8 cellular contexts compared by ENCODE assay signal in the genomic region with DNA sequence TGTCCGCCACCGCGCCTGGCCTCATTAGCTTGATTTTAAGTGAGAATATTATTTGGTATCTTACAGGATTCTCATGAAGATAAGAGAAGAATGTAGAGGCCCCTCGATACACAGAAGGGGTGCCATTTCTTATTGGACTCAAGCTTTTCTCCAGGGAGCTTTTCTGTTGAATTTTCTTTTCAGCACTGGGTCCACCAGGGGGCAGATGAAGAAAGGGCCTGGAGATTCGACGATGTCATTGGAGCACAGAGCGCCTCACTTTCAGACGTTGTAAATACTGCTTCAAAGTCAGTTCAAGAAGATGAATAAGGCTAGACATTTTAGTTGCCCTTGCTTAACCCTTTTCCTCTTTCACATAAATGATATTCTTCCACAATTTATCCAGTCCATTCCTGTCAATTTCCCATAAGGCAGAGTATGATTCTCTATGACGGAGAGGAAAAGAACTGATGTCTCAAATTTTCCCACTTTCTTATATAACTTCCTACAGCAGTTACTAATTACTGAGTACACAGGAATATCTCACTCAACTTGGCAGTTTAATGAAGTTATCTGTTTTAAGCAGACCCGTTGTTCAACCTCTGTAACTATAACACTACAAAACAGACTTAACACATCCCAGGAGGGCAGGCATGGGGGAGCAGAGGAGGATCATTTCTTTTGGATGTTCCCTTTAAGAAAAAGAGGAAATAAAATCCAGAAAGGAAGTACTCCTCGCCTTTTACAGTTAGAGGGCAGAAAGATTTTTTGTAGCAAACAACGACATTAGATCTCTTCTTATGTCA. TPM values are rescaled to one million over a fixed set of nuclear protein-coding genes. Genes with fewer than 3 reads are reported as not detected.
A peak's percentile ranks its signal among the peaks of the same experiment; 100 is the strongest.
DNase-seq lines count a peak whose midpoint lies in the region; ATAC-seq and TF ChIP-seq lines count a peak whose summit lies in the region.

No MANE protein-coding gene starts in this region.

- H3K27me3 ChIP-seq in endodermal cell (ENCODE audit: control insufficient read depth, insufficient read depth, low read length, poor library complexity, severe bottlenecking), result no peaks in the 10 kb centered on the region

- H3K4me3 ChIP-seq in endodermal cell (ENCODE audit: low read length) (no peak overlapping the region), mucosa of descending colon (no peak overlapping the region)

- WGBS in endodermal cell (ENCODE audit: insufficient coverage in 1 of 2, insufficient read length in 1 of 2), 2 experiments, result 61 to 68% methylated on average over 11 to 12 of the region's 12 CpGs

- H3K27ac ChIP-seq in endodermal cell (ENCODE audit: low read depth, low read length), result no peak overlapping the region

- peak; percentile 70 for ATAC-seq in HG03432 (IDR thresholded peaks at IDR 0.05; ENCODE audit: unreplicated experiment)
- ATAC-seq in mucosa of descending colon, result peak; percentile 67
- ATAC-seq in GM18909 (IDR thresholded peaks at IDR 0.05; ENCODE audit: poor library complexity, unreplicated experiment), result no peak

- intact Hi-C loops in mucosa of descending colon (cut with DNase I, micrococcal nuclease), result loop anchor here in 1 of 2 donors (10.0 kb wide), 1 partner anchor 239 kb away; no protein-coding TSS in a partner anchor

- peaks cover 21% of the 10 kb centered on the region for H3K4me1 Mint-ChIP-seq in endodermal cell

- H3K36me3 Mint-ChIP-seq in endodermal cell (ENCODE audit: low read depth), result no peaks in the 10 kb centered on the region

- H3K4me1 ChIP-seq in endodermal cell (ENCODE audit: control insufficient read depth, insufficient read depth, low read length) (peaks cover 17% of the 10 kb centered on the region), mucosa of descending colon (ENCODE audit: low read depth) (peaks cover 21% of the 10 kb centered on the region)

- TF ChIP-seq CTCF in GM12872 (IDR thresholded peaks at IDR 0.05; ENCODE audit: insufficient read depth, low read depth, low read length) (peak; percentile 76), endodermal cell (conservative IDR thresholded peaks at IDR 0.05) (peak; percentile 86), mucosa of descending colon (IDR thresholded peaks at IDR 0.05) (peak; percentile 58)

- no peak overlapping the region for H3K27ac Mint-ChIP-seq in endodermal cell

- H3K9me3 ChIP-seq in endodermal cell (ENCODE audit: control insufficient read depth, low read length) (peaks cover 6% of the 10 kb centered on the region), mucosa of descending colon (no peaks in the 10 kb centered on the region)

- H3K4me3 Mint-ChIP-seq in endodermal cell, result no peak overlapping the region

- no peaks in the 10 kb centered on the region for H3K27me3 Mint-ChIP-seq in endodermal cell (ENCODE audit: insufficient read depth)

- DNase-seq in NOMO-1 treated with DMSO at 0.1 percent for 48 hours (lab: John Stamatoyannopoulos, UW; ENCODE audit: unreplicated experiment), result peak; percentile 93
- peak; percentile 40 to 47 for DNase-seq in activated CD8-positive, alpha-beta memory T cell treated with anti-CD3 and anti-CD28 coated beads for 4 hours (ENCODE audit: low read depth in 2 of 2)
- peak; percentile 87 for DNase-seq in endodermal cell
- peak in 2 of 3 donors; percentile 64 to 89 for DNase-seq in mucosa of descending colon
- peak; percentile 34 to 45 for DNase-seq in stimulated activated CD8-positive, alpha-beta memory T cell treated with anti-CD3 and anti-CD28 coated beads, Interleukin-2, amount 100 ng/mL, for 48 hours (ENCODE audit: low read depth in 2 of 2)

- H3K36me3 ChIP-seq in endodermal cell (ENCODE audit: control insufficient read depth, insufficient read depth, low read length) (no peaks in the 10 kb centered on the region), mucosa of descending colon (ENCODE audit: low read depth) (no peaks in the 10 kb centered on the region)

- no peak overlapping the region for H3K9ac ChIP-seq in endodermal cell (ENCODE audit: extremely low read depth, low read length, poor library complexity, severe bottlenecking)

- H3K9me3 Mint-ChIP-seq in endodermal cell, result peaks cover 16% of the 10 kb centered on the region

RNA-seq across cellular contexts. Expression of a gene that starts 12.0 kb away (rescaled TPM):
- total RNA-seq in endodermal cell (10 to 100 TPM; 69.9 to 96.2 TPM), mucosa of descending colon (10 to 100 TPM in 1 of 3 donors, 1 to 10 TPM in 2; 5.1 to 19.5 (median 9.5) TPM)
- 108 TPM for polyA plus RNA-seq in endodermal cell (2013, experiment 1 of 2)
- polyA plus RNA-seq in endodermal cell (2013, experiment 2 of 2), result 108 TPM

Comparison
In these comparisons a context has a peak if more than half of its experiments do, and no peak if none do; other contexts are left out.
1. DNase-seq: peak in every context shown above with its lines; median percentile 93 in NOMO-1 treated with DMSO at 0.1 percent for 48 hours; 87 in endodermal cell; 76 in mucosa of descending colon; 44 in activated CD8-positive, alpha-beta memory T cell treated with anti-CD3 and anti-CD28 coated beads for 4 hours; 40 in stimulated activated CD8-positive, alpha-beta memory T cell treated with anti-CD3 and anti-CD28 coated beads, Interleukin-2, amount 100 ng/mL, for 48 hours.